Comparison of ENCODE assay signal across 9 cellular contexts in the genomic region with DNA sequence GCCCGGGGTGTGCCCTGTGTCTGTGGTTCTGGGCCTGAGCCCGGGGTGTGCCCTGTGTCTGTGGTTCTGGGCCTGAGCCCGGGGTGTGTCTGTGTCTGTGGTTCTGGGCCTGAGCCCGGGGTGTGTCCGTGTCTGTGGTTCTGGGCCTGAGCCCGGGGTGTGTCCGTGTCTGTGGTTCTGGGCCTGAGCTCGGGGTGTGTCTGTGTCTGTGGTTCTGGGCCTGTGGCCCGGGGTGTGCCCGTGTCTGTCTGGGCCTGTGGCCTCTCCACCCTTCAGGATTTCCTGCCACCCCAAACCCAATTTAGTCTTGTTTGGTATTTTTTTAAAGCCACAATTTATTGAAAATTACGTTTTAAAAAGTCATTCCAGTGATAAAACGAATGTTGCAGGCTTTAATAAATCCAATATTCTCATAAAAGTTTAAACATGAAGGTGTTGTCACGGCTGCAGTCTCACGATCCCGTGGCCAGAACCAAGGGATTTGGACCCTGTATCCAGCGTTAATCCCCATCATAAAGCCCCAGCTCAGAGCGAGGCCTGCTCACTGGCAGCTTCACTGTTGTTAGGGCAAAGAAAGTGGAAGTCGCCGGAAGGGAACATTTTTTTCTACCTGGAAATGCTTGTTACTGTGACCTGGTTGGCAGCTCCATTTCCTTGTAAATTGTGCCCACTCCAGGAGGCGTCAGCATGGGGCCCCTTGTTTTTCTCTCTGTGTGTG.
DNase-seq lines count a peak whose midpoint lies in the region; ATAC-seq and TF ChIP-seq lines count a peak whose summit lies in the region.
"Had no signal": no experiment of that assay in that cellular context is flagged by ENCODE, and none has a peak within 500 bp of the region (broad histone marks: within the 10 kb centered on the region; RNA-seq: fewer than 3 reads in every experiment).

No MANE protein-coding gene starts in this region.

- peaks cover 0 to 10% (median 0%) of the 10 kb centered on the region in 9 donors for H3K4me1 ChIP-seq in heart right ventricle

- H3K4me3 ChIP-seq in heart right ventricle = no peak overlapping the region

- H3K27ac ChIP-seq in heart right ventricle = peak overlapping the region in 1 of 10 donors; percentile 1

- peaks cover 12% of the 10 kb centered on the region for H3K9me3 Mint-ChIP-seq in stimulated activated naive CD8-positive, alpha-beta T cell treated with anti-CD3 and anti-CD28 coated beads, Interleukin-15, Interleukin-2, amounts not matched to agents 100 ng/mL and 50 ng/mL, for 24 hours
- H3K9me3 Mint-ChIP-seq in brain = peaks cover 11 to 40% (median 31%) of the 10 kb centered on the region in 5 experiments
- peaks cover 19% of the 10 kb centered on the region for H3K9me3 Mint-ChIP-seq in mesothelial cell of epicardium

- H3K27ac Mint-ChIP-seq in stimulated activated naive CD8-positive, alpha-beta T cell treated with anti-CD3 and anti-CD28 coated beads, Interleukin-15, Interleukin-2, amounts not matched to agents 100 ng/mL and 50 ng/mL, for 24 hours = peak overlapping the region; percentile 79
- H3K27ac Mint-ChIP-seq in brain = peak overlapping the region in 4 of 5 experiments; percentile 53 to 90 (median 70)
- peak overlapping the region; percentile 71 for H3K27ac Mint-ChIP-seq in mesothelial cell of epicardium

- WGBS in heart right ventricle, 2 donors = 86 to 87% methylated on average over 20 of the region's 20 CpGs

- intact Hi-C loops in heart right ventricle (cut with DNase I) = no loop called here

- no peak for TF ChIP-seq CTCF in brain (conservative IDR thresholded peaks at IDR 0.05)
- no peak for TF ChIP-seq CTCF in mesothelial cell of epicardium (IDR thresholded peaks at IDR 0.05; ENCODE audit: unreplicated experiment)
- no peak for TF ChIP-seq CTCF in heart right ventricle (IDR thresholded peaks at IDR 0.05)

- H3K9me3 ChIP-seq in heart right ventricle = no peaks in the 10 kb centered on the region

- no peaks in the 10 kb centered on the region for H3K27me3 Mint-ChIP-seq in stimulated activated naive CD8-positive, alpha-beta T cell treated with anti-CD3 and anti-CD28 coated beads, Interleukin-15, Interleukin-2, amounts not matched to agents 100 ng/mL and 50 ng/mL, for 24 hours
- H3K27me3 Mint-ChIP-seq in brain = no peaks in the 10 kb centered on the region
- H3K27me3 Mint-ChIP-seq in mesothelial cell of epicardium (ENCODE audit: low read depth) = no peaks in the 10 kb centered on the region

- H3K36me3 Mint-ChIP-seq in stimulated activated naive CD8-positive, alpha-beta T cell treated with anti-CD3 and anti-CD28 coated beads, Interleukin-15, Interleukin-2, amounts not matched to agents 100 ng/mL and 50 ng/mL, for 24 hours (ENCODE audit: low read depth) = peaks cover 76% of the 10 kb centered on the region
- peaks cover 85% of the 10 kb centered on the region for H3K36me3 Mint-ChIP-seq in brain
- peaks cover 54% of the 10 kb centered on the region for H3K36me3 Mint-ChIP-seq in mesothelial cell of epicardium

- H3K36me3 ChIP-seq in heart right ventricle = peaks cover 0 to 49% (median 8%) of the 10 kb centered on the region in 9 donors

- DNase-seq in stimulated activated naive CD8-positive, alpha-beta T cell treated with anti-CD3 and anti-CD28 coated beads, Interleukin-15, Interleukin-2, amounts not matched to agents 100 U/mL and 50 U/mL, for 24 hours = no peak
- DNase-seq in mesothelial cell of epicardium (ENCODE audit: low spot score in 2 of 2, unreplicated experiment in 2 of 2) (no peak), occipital lobe (lab: John Stamatoyannopoulos, UW) (no peak), heart right ventricle (no peak)
- DNase-seq: T-helper 9 cell had no signal

- ATAC-seq in stimulated activated naive CD8-positive, alpha-beta T cell treated with anti-CD3 and anti-CD28 coated beads, Interleukin-15, Interleukin-2, amounts not matched to agents 100 U/mL and 50 U/mL, for 24 hours = no peak
- ATAC-seq in HG03159 (IDR thresholded peaks at IDR 0.05; ENCODE audit: unreplicated experiment) (no peak), heart right ventricle (no peak), HG02870 (IDR thresholded peaks at IDR 0.05; ENCODE audit: unreplicated experiment) (no peak)

- no peak overlapping the region for H3K4me3 Mint-ChIP-seq in stimulated activated naive CD8-positive, alpha-beta T cell treated with anti-CD3 and anti-CD28 coated beads, Interleukin-15, Interleukin-2, amounts not matched to agents 100 ng/mL and 50 ng/mL, for 24 hours
- H3K4me3 Mint-ChIP-seq in brain (no peak overlapping the region), mesothelial cell of epicardium (no peak overlapping the region)

- no peaks in the 10 kb centered on the region for H3K27me3 ChIP-seq in heart right ventricle

- peaks cover 28% of the 10 kb centered on the region for H3K4me1 Mint-ChIP-seq in stimulated activated naive CD8-positive, alpha-beta T cell treated with anti-CD3 and anti-CD28 coated beads, Interleukin-15, Interleukin-2, amounts not matched to agents 100 ng/mL and 50 ng/mL, for 24 hours (ENCODE audit: low read depth)
- H3K4me1 Mint-ChIP-seq in brain (peaks cover 4% of the 10 kb centered on the region), mesothelial cell of epicardium (peaks cover 13% of the 10 kb centered on the region)
